In genomic region chr1:27257155-27257554, GRCh38 we compare ENCODE assay signal across 18 cellular contexts.
"Had no signal": no experiment of that assay in that cellular context is flagged by ENCODE, and none has a peak within 500 bp of the region (broad histone marks: within the 10 kb centered on the region; RNA-seq: fewer than 3 reads in every experiment).

No MANE protein-coding gene starts in this region.

- H3K27ac ChIP-seq: coronary artery, epithelial cell of prostate, foreskin keratinocyte, ovary, testis had no signal

- H3K4me3 Mint-ChIP-seq: activated T-cell treated with anti-CD3 and anti-CD28 coated beads, Interleukin-2, amount 50 U/mL, for 24 hours; memory B cell; nephron progenitor cell; stimulated activated naive CD8-positive, alpha-beta T cell treated with anti-CD3 and anti-CD28 coated beads, Interleukin-15, amount 100 ng/mL, for 72 hours; T-helper 17 cell had no signal

- H3K36me3 ChIP-seq: ovary had no signal

- H3K27ac Mint-ChIP-seq: activated naive CD4-positive, alpha-beta T cell treated with anti-CD3 and anti-CD28 coated beads, Interleukin-2, amount 50 U/mL, for 72 hours; activated T-cell treated with anti-CD3 and anti-CD28 coated beads, Interleukin-2, amount 50 U/mL, for 24 hours; memory B cell; stimulated activated naive CD8-positive, alpha-beta T cell treated with anti-CD3 and anti-CD28 coated beads, Interleukin-15, amount 100 ng/mL, for 72 hours; T-helper 17 cell had no signal

- H3K4me3 ChIP-seq: coronary artery, ovary, testis had no signal

- H3K27me3 ChIP-seq: foreskin keratinocyte, ovary, testis had no signal

- ATAC-seq: activated naive CD4-positive, alpha-beta T cell treated with anti-CD3 and anti-CD28 coated beads, Interleukin-2, amount 50 U/mL, for 72 hours; foreskin keratinocyte; stimulated activated naive CD8-positive, alpha-beta T cell treated with anti-CD3 and anti-CD28 coated beads, Interleukin-15, amount 100 ng/mL, for 72 hours; T-helper 17 cell had no signal

- H3K9me3 ChIP-seq: ovary, testis had no signal

- DNase-seq: activated CD4-positive, CD25-positive, alpha-beta regulatory T cell; activated effector memory CD4-positive, alpha-beta T cell treated with Interleukin-2 at 50 U/mL for 16 hours; activated T-cell treated with anti-CD3 and anti-CD28 coated beads, Interleukin-2, amount 50 U/mL, for 24 hours; anterior cingulate cortex; caudate nucleus; effector CD8-positive, alpha-beta T cell; foreskin keratinocyte; nephron progenitor cell; ovary; stimulated activated CD4-positive, alpha-beta T cell treated with anti-CD3 and anti-CD28 coated beads, Interleukin-15, amount 100 ng/mL, for 24 hours; stimulated activated CD4-positive, alpha-beta T cell treated with anti-CD3 and anti-CD28 coated beads, Interleukin-4, amount 100 ng/mL, for 24 hours; stimulated activated naive CD8-positive, alpha-beta T cell treated with anti-CD3 and anti-CD28 coated beads, Interleukin-15, amount 100 ng/mL, for 72 hours; T-helper 17 cell; testis had no signal

- H3K27me3 Mint-ChIP-seq: activated T-cell treated with anti-CD3 and anti-CD28 coated beads, Interleukin-2, amount 50 U/mL, for 24 hours; memory B cell; stimulated activated naive CD8-positive, alpha-beta T cell treated with anti-CD3 and anti-CD28 coated beads, Interleukin-15, amount 100 ng/mL, for 72 hours; T-helper 17 cell had no signal

- H3K4me1 ChIP-seq: foreskin keratinocyte, testis had no signal

- H3K9me3 Mint-ChIP-seq: activated T-cell treated with anti-CD3 and anti-CD28 coated beads, Interleukin-2, amount 50 U/mL, for 24 hours; memory B cell had no signal
